13 cellular contexts compared by ENCODE assay signal in the genomic region with DNA sequence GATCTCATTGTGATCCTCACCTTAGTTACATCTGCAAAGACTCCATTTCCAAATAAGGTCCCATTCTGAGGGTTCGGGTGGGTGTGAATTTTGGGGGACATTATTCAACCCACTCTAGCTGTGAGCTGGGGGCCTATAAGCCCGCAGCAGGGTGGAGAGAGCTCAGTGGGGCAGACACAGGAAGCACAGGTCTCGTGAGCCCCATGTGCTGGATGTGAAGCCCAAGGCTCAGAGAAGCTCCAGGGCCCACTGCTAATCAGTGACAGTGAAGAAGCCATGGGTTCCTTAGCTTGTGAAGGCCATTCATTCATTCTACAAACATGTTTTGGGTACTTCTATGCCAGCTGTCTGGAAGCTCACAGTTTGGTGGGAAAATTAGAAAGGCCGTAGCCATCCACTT. TPM values are rescaled to one million over a fixed set of nuclear protein-coding genes. Genes with fewer than 3 reads are reported as not detected.
DNase-seq lines count a peak whose midpoint lies in the region; ATAC-seq and TF ChIP-seq lines count a peak whose summit lies in the region.
"Had no signal": no experiment of that assay in that cellular context is flagged by ENCODE, and none has a peak within 500 bp of the region (broad histone marks: within the 10 kb centered on the region; RNA-seq: fewer than 3 reads in every experiment).

No MANE protein-coding gene starts in this region.

- no peak for DNase-seq in activated naive CD4-positive, alpha-beta T cell treated with anti-CD3 and anti-CD28 coated beads for 36 hours
- DNase-seq in RWPE1 (ENCODE audit: low spot score) (no peak), type B pancreatic cell (ENCODE audit: extremely low spot score, unreplicated experiment) (no peak), NCI-H69 (lab: John Stamatoyannopoulos, UW) (no peak)
- DNase-seq in effector memory CD8-positive, alpha-beta T cell = no peak
- DNase-seq in stimulated activated CD4-positive, alpha-beta T cell treated with anti-CD3 and anti-CD28 coated beads, Interleukin-4, amount 100 ng/mL, for 24 hours = no peak
- DNase-seq: DMS153, endodermal cell, NCI-H1930, NCI-H524 had no signal

- peaks cover 34% of the 10 kb centered on the region for H3K4me1 Mint-ChIP-seq in activated naive CD4-positive, alpha-beta T cell treated with anti-CD3 and anti-CD28 coated beads, Interleukin-2, amount 50 U/mL, for 24 hours
- peaks cover 25% of the 10 kb centered on the region for H3K4me1 Mint-ChIP-seq in activated naive CD4-positive, alpha-beta T cell treated with anti-CD3 and anti-CD28 coated beads for 36 hours (ENCODE audit: low read depth)
- peaks cover 11 to 23% of the 10 kb centered on the region in 2 donors for H3K4me1 Mint-ChIP-seq in effector memory CD8-positive, alpha-beta T cell (ENCODE audit: low read depth in 2 of 2)
- H3K4me1 Mint-ChIP-seq in type B pancreatic cell (ENCODE audit: unreplicated experiment) = peaks cover 22% of the 10 kb centered on the region

- no peaks in the 10 kb centered on the region for H3K9me3 Mint-ChIP-seq in activated naive CD4-positive, alpha-beta T cell treated with anti-CD3 and anti-CD28 coated beads, Interleukin-2, amount 50 U/mL, for 24 hours
- no peaks in the 10 kb centered on the region for H3K9me3 Mint-ChIP-seq in activated naive CD4-positive, alpha-beta T cell treated with anti-CD3 and anti-CD28 coated beads for 36 hours
- no peaks in the 10 kb centered on the region for H3K9me3 Mint-ChIP-seq in effector memory CD8-positive, alpha-beta T cell
- H3K9me3 Mint-ChIP-seq in type B pancreatic cell = no peaks in the 10 kb centered on the region
- H3K9me3 Mint-ChIP-seq: endodermal cell had no signal

- peak overlapping the region; percentile 4; the same call in 1 of the 2 replicates for H3K27ac ChIP-seq in RWPE1
- H3K27ac ChIP-seq: suprapubic skin had no signal

- TF ChIP-seq CTCF in RWPE1 (conservative IDR thresholded peaks at IDR 0.05; ENCODE audit: low read depth) (no peak), type B pancreatic cell (conservative IDR thresholded peaks at IDR 0.05) (no peak)

- H3K27ac Mint-ChIP-seq in activated naive CD4-positive, alpha-beta T cell treated with anti-CD3 and anti-CD28 coated beads, Interleukin-2, amount 50 U/mL, for 24 hours = peak overlapping the region; percentile 19
- no peak overlapping the region for H3K27ac Mint-ChIP-seq in activated naive CD4-positive, alpha-beta T cell treated with anti-CD3 and anti-CD28 coated beads for 36 hours
- peak overlapping the region; percentile 92 to 96 for H3K27ac Mint-ChIP-seq in effector memory CD8-positive, alpha-beta T cell
- H3K27ac Mint-ChIP-seq in type B pancreatic cell = peak overlapping the region; percentile 44

- CTCF ChIA-PET in activated naive CD4-positive, alpha-beta T cell treated with anti-CD3 and anti-CD28 coated beads for 36 hours (lab: Charles Lee) = interaction anchor here (0.6 to 2.6 kb wide), 5 partner anchors 9 to 67 kb away, joined by 3 to 10 read pairs (median 5); partner anchors contain the start of gene CHMP4B
- CTCF ChIA-PET in RWPE1 (lab: Yijun Ruan, JAX) = interaction anchor here (0.6 to 1.2 kb wide), 4 partner anchors 10 to 191 kb away, joined by 3 to 4 read pairs (median 4); no protein-coding TSS in a partner anchor

- H3K36me3 Mint-ChIP-seq in activated naive CD4-positive, alpha-beta T cell treated with anti-CD3 and anti-CD28 coated beads, Interleukin-2, amount 50 U/mL, for 24 hours = peaks cover 2% of the 10 kb centered on the region
- H3K36me3 Mint-ChIP-seq in activated naive CD4-positive, alpha-beta T cell treated with anti-CD3 and anti-CD28 coated beads for 36 hours (ENCODE audit: low read depth) = peaks cover 13% of the 10 kb centered on the region
- H3K36me3 Mint-ChIP-seq in effector memory CD8-positive, alpha-beta T cell (ENCODE audit: insufficient read depth) = peaks cover 28% of the 10 kb centered on the region
- H3K36me3 Mint-ChIP-seq in type B pancreatic cell = peaks cover 41% of the 10 kb centered on the region

- H3K27me3 Mint-ChIP-seq in activated naive CD4-positive, alpha-beta T cell treated with anti-CD3 and anti-CD28 coated beads, Interleukin-2, amount 50 U/mL, for 24 hours = no peaks in the 10 kb centered on the region
- H3K27me3 Mint-ChIP-seq in activated naive CD4-positive, alpha-beta T cell treated with anti-CD3 and anti-CD28 coated beads for 36 hours (ENCODE audit: low read depth) = no peaks in the 10 kb centered on the region
- no peaks in the 10 kb centered on the region for H3K27me3 Mint-ChIP-seq in effector memory CD8-positive, alpha-beta T cell
- H3K27me3 Mint-ChIP-seq in type B pancreatic cell = no peaks in the 10 kb centered on the region

- ATAC-seq in effector memory CD8-positive, alpha-beta T cell (replicated peaks) = peak; percentile 63
- no peak for ATAC-seq in GM18520 (IDR thresholded peaks at IDR 0.05; ENCODE audit: unreplicated experiment)

- intact Hi-C loops in activated naive CD4-positive, alpha-beta T cell treated with anti-CD3 and anti-CD28 coated beads for 36 hours (cut with micrococcal nuclease) = no loop called here

- H3K4me3 Mint-ChIP-seq in activated naive CD4-positive, alpha-beta T cell treated with anti-CD3 and anti-CD28 coated beads, Interleukin-2, amount 50 U/mL, for 24 hours = no peak overlapping the region
- H3K4me3 Mint-ChIP-seq in activated naive CD4-positive, alpha-beta T cell treated with anti-CD3 and anti-CD28 coated beads for 36 hours = no peak overlapping the region
- peak overlapping the region; percentile 15 to 80 for H3K4me3 Mint-ChIP-seq in effector memory CD8-positive, alpha-beta T cell
- H3K4me3 Mint-ChIP-seq in type B pancreatic cell = no peak overlapping the region
- H3K4me3 Mint-ChIP-seq: endodermal cell had no signal

- POLR2A ChIA-PET in RWPE1 (lab: Yijun Ruan, JAX; ENCODE audit: low non-redundant PET) = no interaction called here

RNA-seq across cellular contexts. Expression of gene CHMP4B, which starts 47.5 kb away (rescaled TPM):
- total RNA-seq in activated naive CD4-positive, alpha-beta T cell treated with anti-CD3 and anti-CD28 coated beads for 36 hours = 10 to 100 TPM; 68.9 to 69.7 TPM
- 111 and 170 TPM in 2 replicates for total RNA-seq in type B pancreatic cell (ENCODE audit: low replicate concordance)

Comparison
In these comparisons a context has a peak if more than half of its experiments do, and no peak if none do; other contexts are left out.
1. H3K4me3 Mint-ChIP-seq: peak in effector memory CD8-positive, alpha-beta T cell (2 of 2); none in activated naive CD4-positive, alpha-beta T cell treated with anti-CD3 and anti-CD28 coated beads, Interleukin-2, amount 50 U/mL, for 24 hours (single experiment), activated naive CD4-positive, alpha-beta T cell treated with anti-CD3 and anti-CD28 coated beads for 36 hours (single experiment) and type B pancreatic cell (single experiment).